ENCODE assay signal across 15 cellular contexts in genomic region chr2:237721828-237722227, GRCh38.
DNase-seq lines count a peak whose midpoint lies in the region; ATAC-seq and TF ChIP-seq lines count a peak whose summit lies in the region.
"Had no signal": no experiment of that assay in that cellular context is flagged by ENCODE, and none has a peak within 500 bp of the region (broad histone marks: within the 10 kb centered on the region; RNA-seq: fewer than 3 reads in every experiment).

No MANE protein-coding gene starts in this region.

- no peak overlapping the region for H3K9ac ChIP-seq in stomach smooth muscle (ENCODE audit: low read length in 2 of 2)

- no peaks in the 10 kb centered on the region for H3K9me3 ChIP-seq in mesodermal cell (ENCODE audit: control insufficient read depth, low read length)
- no peaks in the 10 kb centered on the region for H3K9me3 ChIP-seq in stomach smooth muscle (ENCODE audit: control insufficient read depth in 2 of 2, low read length in 2 of 2)
- H3K9me3 ChIP-seq: pancreas, upper lobe of right lung had no signal

- no peaks in the 10 kb centered on the region for H3K9me3 Mint-ChIP-seq in activated naive CD4-positive, alpha-beta T cell treated with anti-CD3 and anti-CD28 coated beads, Interleukin-2, amount 50 U/mL, for 24 hours
- H3K9me3 Mint-ChIP-seq in activated T-helper 1 cell treated with anti-CD3 and anti-CD28 coated beads, Interleukin-12 subunit alpha, Interleukin-12 subunit beta, Interleukin-2, Interleukin-4 antibody, amounts not matched to agents 30 ng/mL and 10 ng/mL and 1 ng/mL, durations not matched to agents 14 hours and 24 hours and 36 hours = no peaks in the 10 kb centered on the region

- no peaks in the 10 kb centered on the region for H3K27me3 Mint-ChIP-seq in activated naive CD4-positive, alpha-beta T cell treated with anti-CD3 and anti-CD28 coated beads, Interleukin-2, amount 50 U/mL, for 24 hours
- H3K27me3 Mint-ChIP-seq in activated T-helper 1 cell treated with anti-CD3 and anti-CD28 coated beads, Interleukin-12 subunit alpha, Interleukin-12 subunit beta, Interleukin-2, Interleukin-4 antibody, amounts not matched to agents 30 ng/mL and 10 ng/mL and 1 ng/mL, durations not matched to agents 14 hours and 24 hours and 36 hours (ENCODE audit: insufficient read depth) = no peaks in the 10 kb centered on the region

- DNase-seq in activated naive CD4-positive, alpha-beta T cell treated with anti-CD3 and anti-CD28 coated beads, Interleukin-2, amount 50 U/mL, for 16 hours = no peak
- DNase-seq in activated T-helper 1 cell treated with anti-CD3 and anti-CD28 coated beads, Interleukin-12 subunit alpha, Interleukin-12 subunit beta, Interleukin-2, Interleukin-4 antibody, amounts not matched to agents 30 ng/mL and 10 ng/mL and 1 ng/mL, durations not matched to agents 14 hours and 24 hours and 36 hours (ENCODE audit: low spot score) = no peak
- DNase-seq in SIG-M5 (lab: John Stamatoyannopoulos, UW) = no peak
- DNase-seq: DMS53; NCI-H187 treated with DMSO at 0.1 percent for 48 hours; NCI-H774; pancreas; stimulated activated CD8-positive, alpha-beta memory T cell treated with anti-CD3 and anti-CD28 coated beads, Interleukin-4, amount 100 ng/mL, for 48 hours; upper lobe of right lung had no signal

- no peak overlapping the region for H3K4me3 ChIP-seq in mesodermal cell (ENCODE audit: extremely low read depth, insufficient read depth, low read length, poor library complexity, severe bottlenecking)
- no peak overlapping the region for H3K4me3 ChIP-seq in stomach smooth muscle (ENCODE audit: low read length in 2 of 2)
- H3K4me3 ChIP-seq: K562, pancreas, upper lobe of right lung had no signal

- peak overlapping the region; percentile 52 for H3K27ac Mint-ChIP-seq in activated naive CD4-positive, alpha-beta T cell treated with anti-CD3 and anti-CD28 coated beads, Interleukin-2, amount 50 U/mL, for 24 hours
- H3K27ac Mint-ChIP-seq in activated T-helper 1 cell treated with anti-CD3 and anti-CD28 coated beads, Interleukin-12 subunit alpha, Interleukin-12 subunit beta, Interleukin-2, Interleukin-4 antibody, amounts not matched to agents 30 ng/mL and 10 ng/mL and 1 ng/mL, durations not matched to agents 14 hours and 24 hours and 36 hours = peak overlapping the region; percentile 45

- H3K36me3 Mint-ChIP-seq in activated naive CD4-positive, alpha-beta T cell treated with anti-CD3 and anti-CD28 coated beads, Interleukin-2, amount 50 U/mL, for 24 hours = peaks cover 3% of the 10 kb centered on the region
- H3K36me3 Mint-ChIP-seq in activated T-helper 1 cell treated with anti-CD3 and anti-CD28 coated beads, Interleukin-12 subunit alpha, Interleukin-12 subunit beta, Interleukin-2, Interleukin-4 antibody, amounts not matched to agents 30 ng/mL and 10 ng/mL and 1 ng/mL, durations not matched to agents 14 hours and 24 hours and 36 hours (ENCODE audit: low read depth) = peaks cover 32% of the 10 kb centered on the region

- H3K4me1 ChIP-seq in mesodermal cell (ENCODE audit: control insufficient read depth, insufficient read depth, low read length, poor library complexity, severe bottlenecking) (peaks cover 31% of the 10 kb centered on the region), stomach smooth muscle (ENCODE audit: control insufficient read depth, insufficient read depth, low read length) (peaks cover 35% of the 10 kb centered on the region)

- intact Hi-C loops in activated T-helper 1 cell treated with anti-CD3 and anti-CD28 coated beads, Interleukin-12 subunit alpha, Interleukin-12 subunit beta, Interleukin-2, Interleukin-4 antibody, amounts not matched to agents 30 ng/mL and 10 ng/mL and 1 ng/mL, durations not matched to agents 14 hours and 24 hours and 36 hours (cut with micrococcal nuclease) = no loop called here

- ATAC-seq in HG03469 (IDR thresholded peaks at IDR 0.05; ENCODE audit: unreplicated experiment) (no peak), SK-N-SH treated with all-trans-retinoic acid at 6 μM for 48 hours (no peak)
- ATAC-seq: K562, upper lobe of right lung had no signal

- peaks cover 76% of the 10 kb centered on the region for H3K4me1 Mint-ChIP-seq in activated naive CD4-positive, alpha-beta T cell treated with anti-CD3 and anti-CD28 coated beads, Interleukin-2, amount 50 U/mL, for 24 hours
- H3K4me1 Mint-ChIP-seq in activated T-helper 1 cell treated with anti-CD3 and anti-CD28 coated beads, Interleukin-12 subunit alpha, Interleukin-12 subunit beta, Interleukin-2, Interleukin-4 antibody, amounts not matched to agents 30 ng/mL and 10 ng/mL and 1 ng/mL, durations not matched to agents 14 hours and 24 hours and 36 hours (ENCODE audit: low read depth) = peaks cover 42% of the 10 kb centered on the region

- H3K36me3 ChIP-seq in mesodermal cell (ENCODE audit: control insufficient read depth, insufficient read depth, low read length) (peaks cover 26% of the 10 kb centered on the region), stomach smooth muscle (ENCODE audit: control insufficient read depth in 2 of 2, insufficient read depth in 2 of 2, low read length in 2 of 2) (peaks cover 13 to 14% of the 10 kb centered on the region in 2 donors)
- H3K36me3 ChIP-seq: pancreas had no signal

- 93 to 98% methylated on average over 5 to 7 of the region's 8 CpGs for WGBS in mesodermal cell (ENCODE audit: insufficient coverage in 2 of 2), 2 experiments

- H3K27ac ChIP-seq in mesodermal cell (ENCODE audit: low read depth, low read length, severe bottlenecking) = peak overlapping the region; percentile 47
- H3K27ac ChIP-seq in stomach smooth muscle (ENCODE audit: low read length) = peak overlapping the region; percentile 25
- H3K27ac ChIP-seq: pancreas, upper lobe of right lung had no signal

- H3K4me3 Mint-ChIP-seq in activated naive CD4-positive, alpha-beta T cell treated with anti-CD3 and anti-CD28 coated beads, Interleukin-2, amount 50 U/mL, for 24 hours = no peak overlapping the region
- no peak overlapping the region for H3K4me3 Mint-ChIP-seq in activated T-helper 1 cell treated with anti-CD3 and anti-CD28 coated beads, Interleukin-12 subunit alpha, Interleukin-12 subunit beta, Interleukin-2, Interleukin-4 antibody, amounts not matched to agents 30 ng/mL and 10 ng/mL and 1 ng/mL, durations not matched to agents 14 hours and 24 hours and 36 hours

- H3K27me3 ChIP-seq in stomach smooth muscle (ENCODE audit: control insufficient read depth in 1 of 2, insufficient read depth in 2 of 2, low read length in 2 of 2) = no peaks in the 10 kb centered on the region
- H3K27me3 ChIP-seq: pancreas, upper lobe of right lung had no signal

TF ChIP-seq in SK-N-SH treated with all-trans-retinoic acid at 6 μM for 48 hours, 23 proteins besides CTCF, POLR2A, EP300 and RAD21:
- TF ChIP-seq CSRNP3 (CRISPR knock-in tag; IDR thresholded peaks at IDR 0.05) (no peak), ISL1 (CRISPR knock-in tag; IDR thresholded peaks at IDR 0.05) (no peak)
